ENCODE assay signal across 14 cellular contexts in the genomic region with DNA sequence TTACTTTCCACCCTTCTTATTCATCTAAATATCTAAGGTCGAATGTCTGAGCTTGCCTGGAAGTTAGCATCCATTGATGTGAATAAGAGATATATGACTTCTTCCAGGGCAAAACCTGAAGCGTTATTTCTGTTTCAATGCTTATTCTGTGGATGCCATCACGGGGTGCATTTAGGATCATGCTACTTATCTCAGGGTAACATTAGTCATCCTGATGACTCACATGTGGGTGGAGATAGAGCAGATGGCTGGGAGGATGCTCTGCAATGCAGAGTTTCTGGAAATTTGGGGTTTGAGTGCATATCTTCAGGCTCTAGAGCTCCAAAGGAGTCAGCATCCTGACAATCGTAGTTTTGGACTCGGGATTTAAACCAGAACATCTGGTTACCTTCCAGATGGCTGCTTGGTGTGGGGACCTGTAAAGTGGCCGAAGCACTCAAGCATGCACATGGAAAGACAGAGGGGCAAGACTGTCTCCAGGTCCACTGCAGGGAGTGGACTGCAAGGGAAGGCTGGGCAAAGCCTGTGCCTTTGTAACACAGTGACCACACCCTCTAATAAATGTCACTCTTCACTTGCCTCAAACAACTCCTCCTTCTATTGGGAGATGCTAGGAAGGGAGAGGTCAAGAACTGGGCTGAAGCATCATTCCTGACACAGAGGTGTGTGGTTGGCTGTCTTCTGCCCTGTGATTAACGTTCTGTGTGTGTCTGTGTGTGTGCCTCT.
A peak's percentile ranks its signal among the peaks of the same experiment; 100 is the strongest.
DNase-seq lines count a peak whose midpoint lies in the region; ATAC-seq and TF ChIP-seq lines count a peak whose summit lies in the region.
"Had no signal": no experiment of that assay in that cellular context is flagged by ENCODE, and none has a peak within 500 bp of the region (broad histone marks: within the 10 kb centered on the region; RNA-seq: fewer than 3 reads in every experiment).

No MANE protein-coding gene starts in this region.

- no peak overlapping the region for H3K27ac Mint-ChIP-seq in natural killer cell treated with Interleukin-12 subunit alpha and Interleukin-12 subunit beta and Interleukin-15 and Interleukin-18, amount 100 ng/mL, for 72 hours

- peaks cover 0 to 6% of the 10 kb centered on the region in 2 donors for H3K27me3 Mint-ChIP-seq in natural killer cell treated with Interleukin-12 subunit alpha and Interleukin-12 subunit beta and Interleukin-15 and Interleukin-18, amount 100 ng/mL, for 72 hours

- no peak for TF ChIP-seq CTCF in epithelial cell of esophagus (IDR thresholded peaks at IDR 0.05; ENCODE audit: insufficient read depth, low read depth, low read length, missing control alignments)

- H3K9me3 Mint-ChIP-seq in natural killer cell treated with Interleukin-12 subunit alpha and Interleukin-12 subunit beta and Interleukin-15 and Interleukin-18, amount 100 ng/mL, for 72 hours, result peaks cover 11% of the 10 kb centered on the region

- no peak overlapping the region for H3K4me3 ChIP-seq in epithelial cell of esophagus (ENCODE audit: low read length)
- H3K4me3 ChIP-seq: spleen had no signal

- no peak overlapping the region for H3K4me3 Mint-ChIP-seq in natural killer cell treated with Interleukin-12 subunit alpha and Interleukin-12 subunit beta and Interleukin-15 and Interleukin-18, amount 100 ng/mL, for 72 hours

- H3K4me1 Mint-ChIP-seq in natural killer cell treated with Interleukin-12 subunit alpha and Interleukin-12 subunit beta and Interleukin-15 and Interleukin-18, amount 100 ng/mL, for 72 hours (ENCODE audit: low read depth in 2 of 2), result no peaks in the 10 kb centered on the region

- DNase-seq in AG20443 (ENCODE audit: low spot score) (peak; percentile 78), M059J (ENCODE audit: low read depth) (peak; percentile 91), epithelial cell of esophagus (ENCODE audit: low read depth) (peak; percentile 63), myocyte (ENCODE audit: low read depth) (peak; percentile 3)
- DNase-seq in natural killer cell treated with Interleukin-12 subunit alpha and Interleukin-12 subunit beta and Interleukin-15 and Interleukin-18, amount 100 ng/mL, for 72 hours (ENCODE audit: low spot score), result no peak
- DNase-seq: activated CD4-positive, alpha-beta T cell treated with anti-CD3 and anti-CD28 coated beads for 1 hour; COR-L47; cortex of kidney; NCI-H2171; SIG-M5; spleen had no signal

- no peaks in the 10 kb centered on the region for H3K36me3 Mint-ChIP-seq in natural killer cell treated with Interleukin-12 subunit alpha and Interleukin-12 subunit beta and Interleukin-15 and Interleukin-18, amount 100 ng/mL, for 72 hours

- ATAC-seq in natural killer cell treated with Interleukin-12 subunit alpha and Interleukin-12 subunit beta and Interleukin-15 and Interleukin-18, amount 100 ng/mL, for 72 hours, result no peak
- ATAC-seq in HG03095 (IDR thresholded peaks at IDR 0.05; ENCODE audit: unreplicated experiment) (no peak), GM19035 (IDR thresholded peaks at IDR 0.05; ENCODE audit: unreplicated experiment) (no peak)
- ATAC-seq in activated CD4-positive, CD25-positive, alpha-beta regulatory T cell treated with anti-CD3 and anti-CD28 coated beads, Interleukin-2, amount 50 U/mL, for 24 hours, result no peak
